ENCODE assay signal across 12 cellular contexts in genomic region chr2:233852056-233852455, GRCh38. TPM values are rescaled to one million over a fixed set of nuclear protein-coding genes. Genes with fewer than 3 reads are reported as not detected.
DNase-seq lines count a peak whose midpoint lies in the region; ATAC-seq, FAIRE-seq and TF ChIP-seq lines count a peak whose summit lies in the region.
"Had no signal": no experiment of that assay in that cellular context is flagged by ENCODE, and none has a peak within 500 bp of the region (broad histone marks: within the 10 kb centered on the region; RNA-seq: fewer than 3 reads in every experiment).

No MANE protein-coding gene starts in this region.

- no peak for TF ChIP-seq RAD21 in A549 (conservative IDR thresholded peaks at IDR 0.05 in 1 of 2, IDR thresholded peaks at IDR 0.05 in 1 of 2)

- peaks cover 57% of the 10 kb centered on the region for H3K4me1 ChIP-seq in A549

- FAIRE-seq in A549 (lab: Jason Lieb, UNC) (no peak), urothelium cell line (lab: Jason Lieb, UNC) (no peak)
- FAIRE-seq: endometrium had no signal

- H3K4me3 ChIP-seq in A549: peak overlapping the region; percentile 76
- peak overlapping the region; percentile 75; the same call in 1 of the 2 replicates for H3K4me3 ChIP-seq in GM12865 (ENCODE audit: low read depth, low read length)
- peak overlapping the region; percentile 96 for H3K4me3 ChIP-seq in epithelial cell of proximal tubule (ENCODE audit: low read depth, low read length)
- H3K4me3 ChIP-seq: left lung had no signal

- peak overlapping the region; percentile 87 for H3K4me2 ChIP-seq in A549

- TF ChIP-seq POLR2A in A549 (IDR thresholded peaks at IDR 0.05; ENCODE audit: low read length): no peak

- CTCF ChIA-PET in A549 (lab: Yijun Ruan, JAX): interaction anchor here (1.6 kb wide), 1 partner anchor 13 kb away, joined by 3 read pairs; no protein-coding TSS in a partner anchor

- H3K9me3 ChIP-seq in A549: no peaks in the 10 kb centered on the region
- H3K9me3 ChIP-seq: left lung had no signal

- WGBS in A549 (ENCODE audit: missing lambda C conversion rate): 2% methylated on average over 3 of the region's 3 CpGs

- H3K27ac ChIP-seq in A549: peak overlapping the region; percentile 85 to 97

- no peak for TF ChIP-seq CTCF in A549 (IDR thresholded peaks at IDR 0.05)
- TF ChIP-seq CTCF in GM12865 (IDR thresholded peaks at IDR 0.05; ENCODE audit: insufficient read depth, low read depth, low read length, missing control alignments): no peak
- TF ChIP-seq CTCF in epithelial cell of proximal tubule (conservative IDR thresholded peaks at IDR 0.05; ENCODE audit: low read depth, low read length): no peak

- POLR2A ChIA-PET in A549 (lab: Yijun Ruan, JAX): no interaction called here

- TF ChIP-seq EP300 in A549 (IDR thresholded peaks at IDR 0.05): no peak

- ATAC-seq in A549 (no peak), HG03280 (IDR thresholded peaks at IDR 0.05; ENCODE audit: unreplicated experiment) (no peak)
- ATAC-seq: left lung had no signal

- DNase-seq in A549 (ENCODE audit: low read depth in 1 of 2, low spot score in 1 of 2): peak in 1 of 2 experiments; percentile 51
- DNase-seq in GM12865 (ENCODE audit: low read depth): no peak
- peak; percentile 41 for DNase-seq in SIG-M5 (lab: John Stamatoyannopoulos, UW)
- no peak for DNase-seq in epithelial cell of proximal tubule (ENCODE audit: low read depth)
- DNase-seq in activated gamma-delta T cell treated with Interleukin-2 at 50 U/mL for 16 hours: no peak
- no peak for DNase-seq in urothelium cell line (ENCODE audit: low spot score)
- no peak for DNase-seq in NCI-H2107 treated with DMSO at 0.1 percent for 48 hours (lab: John Stamatoyannopoulos, UW; ENCODE audit: unreplicated experiment)
- DNase-seq: activated effector memory CD4-positive, alpha-beta T cell treated with Interleukin-2 at 50 U/mL for 16 hours; NCI-H1105 treated with DMSO at 0.1 percent for 48 hours had no signal

TF ChIP-seq in A549, 52 proteins besides CTCF, POLR2A, EP300 and RAD21:
- TF ChIP-seq GATA3 (IDR thresholded peaks at IDR 0.05; ENCODE audit: borderline replicate concordance) (0 out of 2 replicates have a peak, but pooled peaks have one; percentile 16), USF2 (IDR thresholded peaks at IDR 0.05) (peak; percentile 69), ATOH8 (CRISPR knock-in tag; IDR thresholded peaks at IDR 0.05; ENCODE audit: low read depth) (no peak), BHLHE40 (IDR thresholded peaks at IDR 0.05; ENCODE audit: low read depth, low read length) (0 out of 2 replicates have a peak, but pooled peaks have one; percentile 68), JUN (IDR thresholded peaks at IDR 0.05) (peak in 1 of 2 experiments; percentile 56; a peak in 2 of 5 replicates), RFX5 (IDR thresholded peaks at IDR 0.05) (no peak), RARB (CRISPR knock-in tag; IDR thresholded peaks at IDR 0.05) (no peak), CEBPB (IDR thresholded peaks at IDR 0.05) (peak in 1 of 2 experiments; percentile 18; a peak in 1 of 4 replicates), KDM1A (IDR thresholded peaks at IDR 0.05; ENCODE audit: low read depth) (no peak), NPAS2 (CRISPR knock-in tag; IDR thresholded peaks at IDR 0.05; ENCODE audit: borderline replicate concordance) (peak; percentile 82), HEYL (CRISPR knock-in tag; IDR thresholded peaks at IDR 0.05) (no peak), HOXB5 (CRISPR knock-in tag; IDR thresholded peaks at IDR 0.05) (no peak)
- TF ChIP-seq, protein P1, sequence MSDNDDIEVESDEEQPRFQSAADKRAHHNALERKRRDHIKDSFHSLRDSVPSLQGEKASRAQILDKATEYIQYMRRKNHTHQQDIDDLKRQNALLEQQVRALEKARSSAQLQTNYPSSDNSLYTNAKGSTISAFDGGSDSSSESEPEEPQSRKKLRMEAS (IDR thresholded peaks at IDR 0.05): peak; percentile 67
TF ChIP-seq in A549: peak in this region for 7.

RNA-seq across cellular contexts. Expression of gene HJURP, which starts 2.3 kb away (rescaled TPM):
- 111 and 119 TPM in 2 replicates for polyA plus RNA-seq in A549 (2011; rRNA removed)
- 118 and 128 TPM in 2 replicates for polyA plus RNA-seq in A549 (2012; cell fraction: cytosol; rRNA removed)
- 310 and 320 TPM in 2 replicates for polyA plus RNA-seq in A549 (2012; cell fraction: nucleus; rRNA removed)
- 102 to 109 TPM (median 103 TPM) in 3 replicates for polyA plus RNA-seq in A549 (2017; fragmentation: RNase III; extraction: RNeasy Plus Mini Kit Qiagen cat#74134 plus additional on column Dnase treatment)
- 230 and 268 TPM in 2 replicates for polyA minus RNA-seq in A549 (2011; rRNA and poly(A)+ RNA removed)
- total RNA-seq in epithelial cell of proximal tubule: 56.9 and 64.9 TPM in 2 replicates
